1 cellular context compared by ENCODE assay signal in genomic region chrX:136692271-136692670, GRCh38.
A peak's percentile ranks its signal among the peaks of the same experiment; 100 is the strongest.
TF ChIP-seq lines count a peak whose summit lies in the region.

No MANE protein-coding gene starts in this region.

TF ChIP-seq in K562, 482 proteins besides CTCF, POLR2A, EP300 and RAD21:
- TF ChIP-seq KAT2B (IDR thresholded peaks at IDR 0.05; ENCODE audit: low read depth, low read length) = no peak
- TF ChIP-seq ZHX1 (conservative IDR thresholded peaks at IDR 0.05; ENCODE audit: low read length) = no peak
- TF ChIP-seq SNAPC5 (CRISPR knock-in tag; IDR thresholded peaks at IDR 0.05) = no peak
- peak; percentile 36 for TF ChIP-seq RBM25 (IDR thresholded peaks at IDR 0.05; ENCODE audit: low read depth, low read length, severe bottlenecking)
- no peak for TF ChIP-seq MEIS2 (IDR thresholded peaks at IDR 0.05; ENCODE audit: partially characterized antibody)
